16 cellular contexts compared by ENCODE assay signal in genomic region chr9:3992924-3993323, GRCh38.
DNase-seq lines count a peak whose midpoint lies in the region; ATAC-seq and TF ChIP-seq lines count a peak whose summit lies in the region.
"Had no signal": no experiment of that assay in that cellular context is flagged by ENCODE, and none has a peak within 500 bp of the region (broad histone marks: within the 10 kb centered on the region; RNA-seq: fewer than 3 reads in every experiment).

No MANE protein-coding gene starts in this region.

- peak overlapping the region; percentile 83 for H3K27ac Mint-ChIP-seq in neural progenitor cell
- H3K27ac Mint-ChIP-seq: activated CD4-positive, alpha-beta memory T cell treated with anti-CD3 and anti-CD28 coated beads for 36 hours; T-helper 1 cell treated with Interleukin-12 subunit alpha and Interleukin-12 subunit beta and Interleukin-4 antibody, amounts not matched to agents 30 μg/mL and 1 μg/mL, for 36 hours had no signal

- H3K27ac ChIP-seq in neural progenitor cell: peak overlapping the region; percentile 48
- H3K27ac ChIP-seq: foreskin keratinocyte, tibial nerve had no signal

- ATAC-seq in GM18519 (IDR thresholded peaks at IDR 0.05; ENCODE audit: low FRiP score, unreplicated experiment) (no peak), HG02763 (IDR thresholded peaks at IDR 0.05; ENCODE audit: unreplicated experiment) (no peak)
- ATAC-seq: foreskin keratinocyte had no signal

- TF ChIP-seq CTCF in fibroblast of pulmonary artery (IDR thresholded peaks at IDR 0.05; ENCODE audit: low read length, missing control alignments) (no peak), neural progenitor cell (IDR thresholded peaks at IDR 0.05) (no peak)

- peaks cover 35% of the 10 kb centered on the region for H3K36me3 Mint-ChIP-seq in neural progenitor cell

- H3K36me3 ChIP-seq in neural progenitor cell: peaks cover 16% of the 10 kb centered on the region
- H3K36me3 ChIP-seq: spleen, tibial nerve had no signal

- no peak overlapping the region for H3K4me2 ChIP-seq in neural progenitor cell

- no peak overlapping the region for H3K9ac ChIP-seq in neural progenitor cell

- no peak overlapping the region for H3K4me3 ChIP-seq in fibroblast of pulmonary artery (replicated peaks; ENCODE audit: low read depth, low read length)
- H3K4me3 ChIP-seq in neural progenitor cell: no peak overlapping the region
- H3K4me3 ChIP-seq: spleen, tibial nerve had no signal

- no peaks in the 10 kb centered on the region for H3K27me3 ChIP-seq in neural progenitor cell
- H3K27me3 ChIP-seq: foreskin keratinocyte, spleen, tibial nerve had no signal

- H2AFZ ChIP-seq in neural progenitor cell (replicated peaks): no peak overlapping the region

- DNase-seq in GM04503 (ENCODE audit: low read depth) (peak; percentile 26), RPMI7951 (ENCODE audit: low read depth) (peak; percentile 81), fibroblast of pulmonary artery (ENCODE audit: low read depth) (peak; percentile 73), neural progenitor cell (ENCODE audit: low spot score) (no peak), putamen (ENCODE audit: low spot score) (no peak)
- DNase-seq in central memory CD4-positive, alpha-beta T cell: no peak
- DNase-seq: activated CD4-positive, alpha-beta memory T cell treated with anti-CD3 and anti-CD28 coated beads for 36 hours; activated effector memory CD4-positive, alpha-beta T cell treated with anti-CD3 and anti-CD28 coated beads, Interleukin-2, amount 50 U/mL, for 16 hours; foreskin keratinocyte; NCI-H345; nephron progenitor cell; spleen had no signal

- no peaks in the 10 kb centered on the region for H4K20me1 ChIP-seq in neural progenitor cell (ENCODE audit: low read depth)

- H3K4me1 Mint-ChIP-seq in neural progenitor cell: peaks cover 33% of the 10 kb centered on the region

- peaks cover 15% of the 10 kb centered on the region for H3K9me3 ChIP-seq in neural progenitor cell (ENCODE audit: low read depth)

- H3K79me2 ChIP-seq in neural progenitor cell (ENCODE audit: low read depth): peaks cover 20% of the 10 kb centered on the region

- H3K4me1 ChIP-seq in neural progenitor cell: peaks cover 29% of the 10 kb centered on the region
- H3K4me1 ChIP-seq: foreskin keratinocyte, spleen had no signal

- peaks cover 31% of the 10 kb centered on the region for H3K9me3 Mint-ChIP-seq in neural progenitor cell

- H3K27me3 Mint-ChIP-seq in neural progenitor cell (ENCODE audit: insufficient read depth, low read depth): no peaks in the 10 kb centered on the region

- H3K4me3 Mint-ChIP-seq in neural progenitor cell: no peak overlapping the region
- H3K4me3 Mint-ChIP-seq: activated CD4-positive, alpha-beta memory T cell treated with anti-CD3 and anti-CD28 coated beads for 36 hours; nephron progenitor cell; T-helper 1 cell treated with Interleukin-12 subunit alpha and Interleukin-12 subunit beta and Interleukin-4 antibody, amounts not matched to agents 30 μg/mL and 1 μg/mL, for 36 hours had no signal

- peaks cover 26% of the 10 kb centered on the region for H3F3A ChIP-seq in neural progenitor cell (ENCODE audit: low read depth)

Comparison
In these comparisons a context has a peak if more than half of its experiments do, and no peak if none do; other contexts are left out.
1. DNase-seq: peak in GM04503 (single experiment), RPMI7951 (single experiment) and fibroblast of pulmonary artery (single experiment); none in neural progenitor cell (single experiment), putamen (single experiment) and central memory CD4-positive, alpha-beta T cell (single experiment).